10 cellular contexts compared by ENCODE assay signal in the genomic region with DNA sequence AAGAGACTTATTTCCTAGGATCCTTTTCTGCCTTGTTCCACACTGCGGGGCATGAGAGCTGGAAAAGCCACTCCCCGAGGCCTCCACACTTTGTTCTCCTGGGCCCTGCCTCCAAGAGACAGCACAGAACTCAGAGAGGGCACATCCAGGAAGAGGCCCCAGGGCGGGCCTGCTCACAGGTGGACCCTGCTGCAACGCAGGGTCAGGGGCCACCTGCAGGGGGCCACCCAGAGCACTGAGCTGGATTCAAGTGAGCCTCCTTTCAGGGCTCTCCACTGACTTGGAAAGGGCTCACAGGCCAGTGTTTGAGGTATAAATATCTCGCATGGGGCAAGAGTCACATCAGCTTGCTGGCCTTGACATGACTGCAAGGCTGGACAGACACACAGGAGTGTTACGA.
DNase-seq lines count a peak whose midpoint lies in the region; ATAC-seq and TF ChIP-seq lines count a peak whose summit lies in the region.
"Had no signal": no experiment of that assay in that cellular context is flagged by ENCODE, and none has a peak within 500 bp of the region (broad histone marks: within the 10 kb centered on the region; RNA-seq: fewer than 3 reads in every experiment).

No MANE protein-coding gene starts in this region.

- peak; percentile 77 for DNase-seq in ELF-1 (ENCODE audit: low read depth, low spot score)
- DNase-seq in RPMI8226 = peak; percentile 41
- DNase-seq in epithelial cell of esophagus (ENCODE audit: low read depth) = no peak
- no peak for DNase-seq in NCI-H128 (lab: John Stamatoyannopoulos, UW; ENCODE audit: unreplicated experiment)
- no peak for DNase-seq in retina
- DNase-seq: NCI-H1417 treated with DMSO at 0.1 percent for 48 hours, T-helper 9 cell had no signal

- ATAC-seq in HG03139 (IDR thresholded peaks at IDR 0.05; ENCODE audit: unreplicated experiment) (no peak), HG02678 (IDR thresholded peaks at IDR 0.05; ENCODE audit: unreplicated experiment) (no peak)

- TF ChIP-seq CTCF in 22Rv1 (IDR thresholded peaks at IDR 0.05) (peak; percentile 63), epithelial cell of esophagus (IDR thresholded peaks at IDR 0.05; ENCODE audit: insufficient read depth, low read depth, low read length, missing control alignments) (peak; percentile 26)

- no peak overlapping the region for H3K27ac ChIP-seq in 22Rv1

- no peak overlapping the region for H3K4me3 ChIP-seq in epithelial cell of esophagus (ENCODE audit: low read length)

Comparison
In these comparisons a context has a peak if more than half of its experiments do, and no peak if none do; other contexts are left out.
1. DNase-seq: peak in ELF-1 (single experiment) and RPMI8226 (single experiment); none in epithelial cell of esophagus (single experiment), NCI-H128 (single experiment) and retina (single experiment).